In the genomic region with DNA sequence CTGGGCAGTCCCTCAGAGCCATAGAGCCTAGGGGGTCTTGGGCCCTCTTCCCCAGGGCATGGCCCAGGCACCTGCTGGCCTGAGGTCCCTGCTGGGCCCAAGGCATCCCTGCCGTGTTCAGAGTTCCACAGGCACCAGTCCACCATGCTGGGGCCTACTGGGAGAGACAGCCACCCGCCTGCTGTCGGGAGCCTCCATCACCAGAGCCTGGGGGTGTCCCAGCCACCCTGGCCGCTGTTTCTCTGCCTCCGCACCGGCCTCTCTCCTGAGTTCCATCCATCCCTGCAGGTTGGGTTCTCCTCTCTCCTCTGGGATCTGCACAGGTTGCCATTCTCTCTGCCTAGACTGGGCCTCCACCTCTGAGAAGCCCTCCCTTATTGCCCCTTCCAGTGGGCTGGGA, we compare ENCODE assay signal across 20 cellular contexts.
DNase-seq lines count a peak whose midpoint lies in the region; ATAC-seq and TF ChIP-seq lines count a peak whose summit lies in the region.
"Had no signal": no experiment of that assay in that cellular context is flagged by ENCODE, and none has a peak within 500 bp of the region (broad histone marks: within the 10 kb centered on the region; RNA-seq: fewer than 3 reads in every experiment).

No MANE protein-coding gene starts in this region.

- no peak overlapping the region for H3K9ac ChIP-seq in H9 (ENCODE audit: extremely low read depth, insufficient read length, low read length)

- H3K27me3 Mint-ChIP-seq in H9 (ENCODE audit: low read depth), result peaks cover 77% of the 10 kb centered on the region

- H3K4me2 ChIP-seq in H9 (ENCODE audit: insufficient read depth, insufficient read length, low read length), result no peak overlapping the region
- H3K4me2 ChIP-seq: A549 had no signal

- no peaks in the 10 kb centered on the region for H3K36me3 ChIP-seq in right atrium auricular region
- H3K36me3 ChIP-seq in psoas muscle (ENCODE audit: insufficient read depth in 1 of 2, low read depth in 1 of 2), result no peaks in the 10 kb centered on the region
- no peaks in the 10 kb centered on the region for H3K36me3 ChIP-seq in effector memory CD4-positive, alpha-beta T cell (ENCODE audit: control insufficient read depth, insufficient read depth, low read length)
- H3K36me3 ChIP-seq: lower lobe of right lung, vagina had no signal

- no peak overlapping the region for H3K14ac ChIP-seq in H9 (ENCODE audit: insufficient read depth, low read length)

- no peak overlapping the region for H3K4me3 ChIP-seq in right atrium auricular region
- no peak overlapping the region for H3K4me3 ChIP-seq in psoas muscle
- H3K4me3 ChIP-seq in effector memory CD4-positive, alpha-beta T cell (ENCODE audit: insufficient read depth, low read depth, low read length, poor library complexity, severe bottlenecking), result no peak overlapping the region
- H3K4me3 ChIP-seq: A549, lower lobe of right lung, vagina had no signal

- H3K23ac ChIP-seq in H9 (ENCODE audit: insufficient read length, low read depth, low read length), result no peak overlapping the region

- no peak overlapping the region for H2BK12ac ChIP-seq in H9 (ENCODE audit: insufficient read length, low read depth, low read length)

- no peak overlapping the region for H3K27ac ChIP-seq in H9 (ENCODE audit: insufficient read length, low read depth, low read length)
- peak overlapping the region; percentile 80 to 81 for H3K27ac ChIP-seq in right atrium auricular region
- H3K27ac ChIP-seq in psoas muscle, result no peak overlapping the region
- H3K27ac ChIP-seq in effector memory CD4-positive, alpha-beta T cell (ENCODE audit: insufficient read depth, low read length, poor library complexity, severe bottlenecking), result no peak overlapping the region
- H3K27ac ChIP-seq: A549, C4-2B, lower lobe of right lung, vagina had no signal

- no peak overlapping the region for H2AK5ac ChIP-seq in H9 (ENCODE audit: insufficient read length, low read length)

- no peak for ATAC-seq in psoas muscle
- ATAC-seq: A549; activated CD4-positive, CD25-positive, alpha-beta regulatory T cell treated with anti-CD3 and anti-CD28 coated beads, Interleukin-2, amount 50 U/mL, for 24 hours; HCT116; lower lobe of right lung had no signal

- H3T11ph ChIP-seq in H9 (ENCODE audit: low read length), result no peak overlapping the region

- H3K79me2 ChIP-seq in H9 (ENCODE audit: insufficient read depth, low read length), result no peaks in the 10 kb centered on the region

- no peak overlapping the region for H2BK120ac ChIP-seq in H9 (ENCODE audit: low read depth, low read length, poor library complexity, severe bottlenecking)

- no peaks in the 10 kb centered on the region for H3K4me1 ChIP-seq in H9 (ENCODE audit: insufficient read depth, low read length)
- H3K4me1 ChIP-seq in right atrium auricular region, result peaks cover 3 to 81% of the 10 kb centered on the region in 2 donors
- H3K4me1 ChIP-seq in psoas muscle, result no peaks in the 10 kb centered on the region
- H3K4me1 ChIP-seq in effector memory CD4-positive, alpha-beta T cell (ENCODE audit: control insufficient read depth, insufficient read depth, low read length, poor library complexity, severe bottlenecking), result no peaks in the 10 kb centered on the region
- H3K4me1 ChIP-seq: A549, vagina had no signal

- no peak overlapping the region for H4K91ac ChIP-seq in H9 (ENCODE audit: insufficient read length, low read depth, low read length)

- H3K36me3 Mint-ChIP-seq in H9 (ENCODE audit: insufficient read depth in 1 of 3, low read depth in 3 of 3), result no peaks in the 10 kb centered on the region

- H3K4me1 Mint-ChIP-seq in H9, result no peaks in the 10 kb centered on the region

- H3K56ac ChIP-seq in H9 (ENCODE audit: insufficient read length, low read depth, low read length), result no peak overlapping the region

- H3K79me1 ChIP-seq in H9 (ENCODE audit: insufficient read depth, low read depth, low read length, poor library complexity, severe bottlenecking), result no peaks in the 10 kb centered on the region

- no peak overlapping the region for H3K18ac ChIP-seq in H9 (ENCODE audit: insufficient read length, low read depth, low read length)

- no peak overlapping the region for H2BK15ac ChIP-seq in H9 (ENCODE audit: low read depth, low read length)

- H3K9me3 Mint-ChIP-seq in H9, result no peaks in the 10 kb centered on the region
- H3K9me3 Mint-ChIP-seq: T-helper 2 cell treated with Interferon-gamma antibody and Interleukin-4, amounts not matched to agents 5 μg/mL and 100 μg/mL, for 36 hours had no signal

- TF ChIP-seq CTCF in H9 (conservative IDR thresholded peaks at IDR 0.05) (no peak), right atrium auricular region (IDR thresholded peaks at IDR 0.05) (no peak), psoas muscle (IDR thresholded peaks at IDR 0.05) (no peak)

- H4K5ac ChIP-seq in H9 (ENCODE audit: insufficient read length, low read depth, low read length), result no peak overlapping the region

- H2BK20ac ChIP-seq in H9 (ENCODE audit: low read depth, low read length, poor library complexity, severe bottlenecking), result no peak overlapping the region

- H2BK5ac ChIP-seq in H9 (ENCODE audit: insufficient read length, low read length), result no peak overlapping the region

- no CpG with 5 or more reads among the region's 6 CpGs for WGBS in H9 (ENCODE audit: extremely low coverage, insufficient read length, low lambda C conversion rate)
- 86 to 94% (median 92%) methylated on average over 6 of the region's 6 CpGs for WGBS in psoas muscle, 3 donors

- peak; percentile 44 for DNase-seq in activated CD8-positive, alpha-beta memory T cell treated with anti-CD3 and anti-CD28 coated beads, Interleukin-2, amount 50 U/mL, for 48 hours
- no peak for DNase-seq in activated CD8-positive, alpha-beta memory T cell treated with anti-CD3 and anti-CD28 coated beads for 24 hours
- DNase-seq in H9 (peak; percentile 17), right atrium auricular region (ENCODE audit: low spot score) (no peak), psoas muscle (peak; percentile 9 to 19), DMS153 (lab: John Stamatoyannopoulos, UW) (no peak)
- no peak for DNase-seq in stimulated activated CD4-positive, alpha-beta T cell treated with anti-CD3 and anti-CD28 coated beads, Interleukin-4, amount 100 ng/mL, for 24 hours
- DNase-seq in effector memory CD4-positive, alpha-beta T cell, result no peak
- DNase-seq: activated naive CD4-positive, alpha-beta T cell treated with anti-CD3 and anti-CD28 coated beads, Interleukin-2, amount 50 U/mL, for 16 hours; NCI-H1694; NCI-H748 treated with DMSO at 0.1 percent for 48 hours; substantia nigra had no signal

- H4K20me1 ChIP-seq in H9 (ENCODE audit: control insufficient read depth, insufficient read depth, insufficient read length), result no peaks in the 10 kb centered on the region

- intact Hi-C loops in psoas muscle (cut with DNase I), result no loop called here

- H3K23me2 ChIP-seq in H9 (ENCODE audit: insufficient read length, low read depth, low read length, poor library complexity, severe bottlenecking), result no peaks in the 10 kb centered on the region

- H3K9me3 ChIP-seq in H9 (ENCODE audit: control insufficient read depth, low read depth, low read length) (no peaks in the 10 kb centered on the region), right atrium auricular region (no peaks in the 10 kb centered on the region), psoas muscle (no peaks in the 10 kb centered on the region)
- H3K9me3 ChIP-seq in effector memory CD4-positive, alpha-beta T cell (ENCODE audit: control insufficient read depth, low read length), result no peaks in the 10 kb centered on the region
- H3K9me3 ChIP-seq: A549, lower lobe of right lung, vagina had no signal

- H3K4ac ChIP-seq in H9 (ENCODE audit: low read depth, low read length), result no peak overlapping the region

- H2AFZ ChIP-seq in H9 (ENCODE audit: low read length), result no peak overlapping the region

- H3K27ac Mint-ChIP-seq in H9, result no peak overlapping the region
- H3K27ac Mint-ChIP-seq: progenitor cell of endocrine pancreas; T-helper 2 cell treated with Interferon-gamma antibody and Interleukin-4, amounts not matched to agents 5 μg/mL and 100 μg/mL, for 36 hours had no signal

- H4K8ac ChIP-seq in H9 (replicated peaks; ENCODE audit: insufficient read length, low read depth, low read length), result no peak overlapping the region

- no peak overlapping the region for H3K4me3 Mint-ChIP-seq in H9
- H3K4me3 Mint-ChIP-seq: T-helper 2 cell treated with Interferon-gamma antibody and Interleukin-4, amounts not matched to agents 5 μg/mL and 100 μg/mL, for 36 hours had no signal

- H3K27me3 ChIP-seq in H9 (ENCODE audit: insufficient read depth, low read length) (peaks cover 5% of the 10 kb centered on the region; the same call in 1 of the 2 replicates), right atrium auricular region (no peaks in the 10 kb centered on the region), psoas muscle (ENCODE audit: insufficient read depth in 3 of 3, low read length in 2 of 3) (peaks cover 0 to 5% (median 0%) of the 10 kb centered on the region in 3 donors)
- no peaks in the 10 kb centered on the region for H3K27me3 ChIP-seq in effector memory CD4-positive, alpha-beta T cell (replicated peaks; ENCODE audit: control insufficient read depth, insufficient read depth, low read length, poor library complexity, severe bottlenecking)
- H3K27me3 ChIP-seq: vagina had no signal

Comparison
In these comparisons a context has a peak if more than half of its experiments do, and no peak if none do; other contexts are left out.
1. DNase-seq: peak in activated CD8-positive, alpha-beta memory T cell treated with anti-CD3 and anti-CD28 coated beads, Interleukin-2, amount 50 U/mL, for 48 hours (single experiment), H9 (single experiment) and psoas muscle (2 of 2); none in activated CD8-positive, alpha-beta memory T cell treated with anti-CD3 and anti-CD28 coated beads for 24 hours (single experiment), right atrium auricular region (single experiment), stimulated activated CD4-positive, alpha-beta T cell treated with anti-CD3 and anti-CD28 coated beads, Interleukin-4, amount 100 ng/mL, for 24 hours (single experiment), effector memory CD4-positive, alpha-beta T cell (0 of 3) and DMS153 (single experiment).
2. H3K27ac ChIP-seq: peak in right atrium auricular region (2 of 2); none in H9 (single experiment), psoas muscle (single experiment) and effector memory CD4-positive, alpha-beta T cell (single experiment).